Comparison of ENCODE assay signal across 8 cellular contexts in the genomic region with DNA sequence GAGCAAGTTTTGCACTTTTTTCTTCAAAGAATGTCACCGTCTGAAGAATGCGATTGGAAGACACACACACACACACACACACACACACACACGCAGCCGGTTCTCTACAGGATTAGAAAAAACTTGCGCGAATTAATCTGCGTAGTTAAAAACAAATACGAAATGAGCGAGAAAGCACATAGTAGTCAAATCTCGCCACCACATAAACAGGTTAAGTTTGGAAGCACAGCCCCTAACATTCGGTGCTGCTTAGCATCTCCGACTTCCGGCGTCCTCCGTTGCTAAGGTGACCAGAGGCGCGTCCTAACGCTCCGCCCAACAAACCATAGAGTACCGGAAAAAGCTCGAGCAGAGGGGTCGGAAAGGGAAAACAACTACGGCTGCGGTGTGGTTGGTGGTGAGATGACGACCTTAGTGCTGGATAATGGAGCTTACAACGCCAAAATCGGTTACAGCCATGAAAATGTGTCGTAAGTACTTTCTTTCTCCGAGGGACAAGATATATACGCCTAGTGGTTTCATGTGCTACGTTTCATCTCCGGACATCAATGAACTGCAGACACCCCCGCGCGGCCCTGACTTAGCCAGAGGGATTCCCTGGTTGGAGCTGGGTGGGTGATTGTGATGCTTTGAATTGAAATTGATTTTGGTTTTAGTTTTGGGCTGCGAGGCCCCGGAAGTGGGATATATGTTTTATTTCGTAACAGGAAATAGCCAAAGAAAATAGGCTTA. TPM values are rescaled to one million over a fixed set of nuclear protein-coding genes. Genes with fewer than 3 reads are reported as not detected.
DNase-seq lines count a peak whose midpoint lies in the region; ATAC-seq and TF ChIP-seq lines count a peak whose summit lies in the region.

A gene (plus strand): TSS at position 366 of the 732 bp plus-strand sequence. CDS start 37 bp downstream, at position 403.

- peak within 1 kb of the TSS; percentile 56 for H3K4me3 ChIP-seq in ovary
- H3K4me3 ChIP-seq in thyroid gland (replicated peaks in 1 of 3) = peak within 1 kb of the TSS; percentile 16 to 71 (median 20)

- H3K4me1 ChIP-seq in ovary (ENCODE audit: insufficient read depth) (peaks cover 4% of the 10 kb centered on the region), thyroid gland (peaks cover 10 to 16% of the 10 kb centered on the region in 2 donors)

- H3K27me3 ChIP-seq in ovary = no peaks in the 10 kb centered on the region
- H3K27me3 ChIP-seq in thyroid gland = no peaks in the 10 kb centered on the region

- peak; percentile 92 for DNase-seq in GM10248 (ENCODE audit: extremely low spot score)
- DNase-seq in NCI-H1092 (lab: John Stamatoyannopoulos, UW) = peak; percentile 90
- peak; percentile 93 for DNase-seq in glutamatergic neuron
- DNase-seq in ovary = peak; percentile 95 to 97 (median 96)
- peak; percentile 95 to 96 for DNase-seq in thyroid gland

- H3K36me3 ChIP-seq in ovary (no peaks in the 10 kb centered on the region), thyroid gland (no peaks in the 10 kb centered on the region)

- CTCF ChIA-PET in GM10248 (lab: Yijun Ruan, JAX) = interaction anchor here (0.6 to 2.0 kb wide), 10 partner anchors 9 to 163 kb away, joined by 3 to 10 read pairs (median 3); a partner anchor contains a TSS

- intact Hi-C loops in ovary (cut with DNase I) = no loop called here
- intact Hi-C loops in thyroid gland (cut with DNase I) = no loop called here

- H3K27ac Mint-ChIP-seq in activated naive CD4-positive, alpha-beta T cell treated with anti-CD3 and anti-CD28 coated beads, Interleukin-2, amount 50 U/mL, for 24 hours = peak within 1 kb of the TSS; percentile 99
- H3K27ac Mint-ChIP-seq in glutamatergic neuron (ENCODE audit: unreplicated experiment) = peak within 1 kb of the TSS; percentile 91

- TF ChIP-seq CTCF in GM10248 (IDR thresholded peaks at IDR 0.05; ENCODE audit: control extremely low read depth, extremely low read depth, low read depth, missing control alignments) (no peak), glutamatergic neuron (IDR thresholded peaks at IDR 0.05; ENCODE audit: partially characterized antibody, unreplicated experiment) (no peak), ovary (IDR thresholded peaks at IDR 0.05) (peak in 2 of 3 donors; percentile 17 to 21), thyroid gland (IDR thresholded peaks at IDR 0.05) (peak in 1 of 6 experiments; percentile 20)

- ATAC-seq in HG02588 (IDR thresholded peaks at IDR 0.05; ENCODE audit: unreplicated experiment) (peak; percentile 91), SK-N-SH treated with all-trans-retinoic acid at 6 μM for 48 hours (peak; percentile 93)

- H3K27ac ChIP-seq in ovary (peak within 1 kb of the TSS; percentile 52 to 77), thyroid gland (peak within 1 kb of the TSS; percentile 55 to 87 (median 61))

- POLR2A ChIA-PET in GM10248 (lab: Yijun Ruan, JAX) = interaction anchor here (0.6 kb wide), 1 partner anchor 20 kb away, joined by 5 read pairs; no protein-coding TSS in a partner anchor

- H3K9me3 Mint-ChIP-seq in activated naive CD4-positive, alpha-beta T cell treated with anti-CD3 and anti-CD28 coated beads, Interleukin-2, amount 50 U/mL, for 24 hours = no peaks in the 10 kb centered on the region
- H3K9me3 Mint-ChIP-seq in glutamatergic neuron (ENCODE audit: unreplicated experiment) = peaks cover 8% of the 10 kb centered on the region

- TF ChIP-seq POLR2A in ovary (IDR thresholded peaks at IDR 0.05) (peak; percentile 35), thyroid gland (IDR thresholded peaks at IDR 0.05) (peak in 1 of 2 donors; percentile 67)

- H3K36me3 Mint-ChIP-seq in activated naive CD4-positive, alpha-beta T cell treated with anti-CD3 and anti-CD28 coated beads, Interleukin-2, amount 50 U/mL, for 24 hours = peaks cover 3% of the 10 kb centered on the region
- H3K36me3 Mint-ChIP-seq in glutamatergic neuron (ENCODE audit: unreplicated experiment) = no peaks in the 10 kb centered on the region

- H3K9me3 ChIP-seq in ovary (no peaks in the 10 kb centered on the region), thyroid gland (no peaks in the 10 kb centered on the region)

- H3K4me3 Mint-ChIP-seq in activated naive CD4-positive, alpha-beta T cell treated with anti-CD3 and anti-CD28 coated beads, Interleukin-2, amount 50 U/mL, for 24 hours = peak within 1 kb of the TSS; percentile 99
- H3K4me3 Mint-ChIP-seq in glutamatergic neuron (ENCODE audit: unreplicated experiment) = peak within 1 kb of the TSS; percentile 98

- H3K4me1 Mint-ChIP-seq in activated naive CD4-positive, alpha-beta T cell treated with anti-CD3 and anti-CD28 coated beads, Interleukin-2, amount 50 U/mL, for 24 hours = peaks cover 39% of the 10 kb centered on the region
- no peaks in the 10 kb centered on the region for H3K4me1 Mint-ChIP-seq in glutamatergic neuron (ENCODE audit: low read depth, unreplicated experiment)

- 0% methylated on average over 38 of the region's 38 CpGs for WGBS in ovary, 3 donors
- 1% methylated on average over 36 to 38 of the region's 38 CpGs for WGBS in thyroid gland, 2 donors

- no peak for TF ChIP-seq EP300 in ovary (IDR thresholded peaks at IDR 0.05)

- H3K27me3 Mint-ChIP-seq in activated naive CD4-positive, alpha-beta T cell treated with anti-CD3 and anti-CD28 coated beads, Interleukin-2, amount 50 U/mL, for 24 hours = no peaks in the 10 kb centered on the region
- H3K27me3 Mint-ChIP-seq in glutamatergic neuron (ENCODE audit: unreplicated experiment) = peaks cover 10% of the 10 kb centered on the region

TF ChIP-seq in SK-N-SH treated with all-trans-retinoic acid at 6 μM for 48 hours, 23 proteins besides CTCF, POLR2A, EP300 and RAD21:
- TF ChIP-seq, protein P1, sequence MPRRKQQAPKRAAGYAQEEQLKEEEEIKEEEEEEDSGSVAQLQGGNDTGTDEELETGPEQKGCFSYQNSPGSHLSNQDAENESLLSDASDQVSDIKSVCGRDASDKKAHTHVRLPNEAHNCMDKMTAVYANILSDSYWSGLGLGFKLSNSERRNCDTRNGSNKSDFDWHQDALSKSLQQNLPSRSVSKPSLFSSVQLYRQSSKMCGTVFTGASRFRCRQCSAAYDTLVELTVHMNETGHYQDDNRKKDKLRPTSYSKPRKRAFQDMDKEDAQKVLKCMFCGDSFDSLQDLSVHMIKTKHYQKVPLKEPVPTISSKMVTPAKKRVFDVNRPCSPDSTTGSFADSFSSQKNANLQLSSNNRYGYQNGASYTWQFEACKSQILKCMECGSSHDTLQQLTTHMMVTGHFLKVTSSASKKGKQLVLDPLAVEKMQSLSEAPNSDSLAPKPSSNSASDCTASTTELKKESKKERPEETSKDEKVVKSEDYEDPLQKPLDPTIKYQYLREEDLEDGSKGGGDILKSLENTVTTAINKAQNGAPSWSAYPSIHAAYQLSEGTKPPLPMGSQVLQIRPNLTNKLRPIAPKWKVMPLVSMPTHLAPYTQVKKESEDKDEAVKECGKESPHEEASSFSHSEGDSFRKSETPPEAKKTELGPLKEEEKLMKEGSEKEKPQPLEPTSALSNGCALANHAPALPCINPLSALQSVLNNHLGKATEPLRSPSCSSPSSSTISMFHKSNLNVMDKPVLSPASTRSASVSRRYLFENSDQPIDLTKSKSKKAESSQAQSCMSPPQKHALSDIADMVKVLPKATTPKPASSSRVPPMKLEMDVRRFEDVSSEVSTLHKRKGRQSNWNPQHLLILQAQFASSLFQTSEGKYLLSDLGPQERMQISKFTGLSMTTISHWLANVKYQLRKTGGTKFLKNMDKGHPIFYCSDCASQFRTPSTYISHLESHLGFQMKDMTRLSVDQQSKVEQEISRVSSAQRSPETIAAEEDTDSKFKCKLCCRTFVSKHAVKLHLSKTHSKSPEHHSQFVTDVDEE (CRISPR knock-in tag; IDR thresholded peaks at IDR 0.05) = no peak
- no peak for TF ChIP-seq ZNF565 (CRISPR knock-in tag; conservative IDR thresholded peaks at IDR 0.05; ENCODE audit: low read depth)
- TF ChIP-seq, protein P2, sequence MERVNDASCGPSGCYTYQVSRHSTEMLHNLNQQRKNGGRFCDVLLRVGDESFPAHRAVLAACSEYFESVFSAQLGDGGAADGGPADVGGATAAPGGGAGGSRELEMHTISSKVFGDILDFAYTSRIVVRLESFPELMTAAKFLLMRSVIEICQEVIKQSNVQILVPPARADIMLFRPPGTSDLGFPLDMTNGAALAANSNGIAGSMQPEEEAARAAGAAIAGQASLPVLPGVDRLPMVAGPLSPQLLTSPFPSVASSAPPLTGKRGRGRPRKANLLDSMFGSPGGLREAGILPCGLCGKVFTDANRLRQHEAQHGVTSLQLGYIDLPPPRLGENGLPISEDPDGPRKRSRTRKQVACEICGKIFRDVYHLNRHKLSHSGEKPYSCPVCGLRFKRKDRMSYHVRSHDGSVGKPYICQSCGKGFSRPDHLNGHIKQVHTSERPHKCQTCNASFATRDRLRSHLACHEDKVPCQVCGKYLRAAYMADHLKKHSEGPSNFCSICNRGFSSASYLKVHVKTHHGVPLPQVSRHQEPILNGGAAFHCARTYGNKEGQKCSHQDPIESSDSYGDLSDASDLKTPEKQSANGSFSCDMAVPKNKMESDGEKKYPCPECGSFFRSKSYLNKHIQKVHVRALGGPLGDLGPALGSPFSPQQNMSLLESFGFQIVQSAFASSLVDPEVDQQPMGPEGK (CRISPR knock-in tag; IDR thresholded peaks at IDR 0.05; ENCODE audit: borderline replicate concordance) = no peak
- no peak for TF ChIP-seq ARNTL (CRISPR knock-in tag; IDR thresholded peaks at IDR 0.05; ENCODE audit: borderline replicate concordance, low read depth)
- TF ChIP-seq TCF4 (CRISPR knock-in tag; IDR thresholded peaks at IDR 0.05; ENCODE audit: borderline replicate concordance) = no peak
- no peak for TF ChIP-seq CSDC2 (CRISPR knock-in tag; IDR thresholded peaks at IDR 0.05)
- TF ChIP-seq, protein P3, sequence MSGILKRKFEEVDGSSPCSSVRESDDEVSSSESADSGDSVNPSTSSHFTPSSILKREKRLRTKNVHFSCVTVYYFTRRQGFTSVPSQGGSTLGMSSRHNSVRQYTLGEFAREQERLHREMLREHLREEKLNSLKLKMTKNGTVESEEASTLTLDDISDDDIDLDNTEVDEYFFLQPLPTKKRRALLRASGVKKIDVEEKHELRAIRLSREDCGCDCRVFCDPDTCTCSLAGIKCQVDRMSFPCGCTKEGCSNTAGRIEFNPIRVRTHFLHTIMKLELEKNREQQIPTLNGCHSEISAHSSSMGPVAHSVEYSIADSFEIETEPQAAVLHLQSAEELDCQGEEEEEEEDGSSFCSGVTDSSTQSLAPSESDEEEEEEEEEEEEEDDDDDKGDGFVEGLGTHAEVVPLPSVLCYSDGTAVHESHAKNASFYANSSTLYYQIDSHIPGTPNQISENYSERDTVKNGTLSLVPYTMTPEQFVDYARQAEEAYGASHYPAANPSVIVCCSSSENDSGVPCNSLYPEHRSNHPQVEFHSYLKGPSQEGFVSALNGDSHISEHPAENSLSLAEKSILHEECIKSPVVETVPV (CRISPR knock-in tag; IDR thresholded peaks at IDR 0.05) = no peak
- no peak for TF ChIP-seq GLIS3 (CRISPR knock-in tag; IDR thresholded peaks at IDR 0.05)

RNA-seq across cellular contexts. Expression of the gene that starts here (rescaled TPM):
- total RNA-seq in glutamatergic neuron (ENCODE audit: unreplicated experiment) (36.0 TPM), ovary (10 to 100 TPM; 13.4 to 28.0 (median 22.4) TPM), thyroid gland (10 to 100 TPM; 14.4 to 18.8 (median 16.7) TPM)
- polyA plus RNA-seq in ovary = 10 to 100 TPM; 17.2 to 18.2 TPM

Comparison
In these comparisons a context has a peak if more than half of its experiments do, and no peak if none do; other contexts are left out.
1. Peak in every context shown above with its lines: DNase-seq, ATAC-seq, H3K4me3 ChIP-seq and H3K27ac ChIP-seq.
2. CTCF ChIP-seq: peak in ovary (2 of 3); none in GM10248 (single experiment) and glutamatergic neuron (single experiment).